In genomic region chr3:161132391-161132790, GRCh38 we compare ENCODE assay signal across 30 cellular contexts. TPM values are rescaled to one million over a fixed set of nuclear protein-coding genes. Genes with fewer than 3 reads are reported as not detected.
A peak's percentile ranks its signal among the peaks of the same experiment; 100 is the strongest.
DNase-seq lines count a peak whose midpoint lies in the region; ATAC-seq, FAIRE-seq and TF ChIP-seq lines count a peak whose summit lies in the region.
"Had no signal": no experiment of that assay in that cellular context is flagged by ENCODE, and none has a peak within 500 bp of the region (broad histone marks: within the 10 kb centered on the region; RNA-seq: fewer than 3 reads in every experiment).

No MANE protein-coding gene starts in this region.

- BruUV-seq in PC-3 (replicated peaks; lab: Mats Ljungman, UMichigan) = no TSS peak

- no peak overlapping the region for H2AFZ ChIP-seq in PC-3 (ENCODE audit: low read length)

- H3K4me3 ChIP-seq in PC-3 (ENCODE audit: low read length) = no peak overlapping the region
- H3K4me3 ChIP-seq: A549; BLaER1; BLaER1 treated with 17β-estradiol and CSF1 and Interleukin-3, amounts not matched to agents 10 nM and 100 nM had no signal

- H3K4me2 ChIP-seq in PC-3 (ENCODE audit: low read length) = peak overlapping the region; percentile 5; the same call in 1 of the 2 replicates
- H3K4me2 ChIP-seq: A549; BLaER1; BLaER1 treated with 17β-estradiol and CSF1 and Interleukin-3, amounts not matched to agents 10 nM and 100 nM had no signal

- CTCF ChIA-PET in PC-3 (lab: Charles Lee) = no interaction called here

- POLR2A ChIA-PET in PC-3 (lab: Charles Lee; ENCODE audit: unreplicated experiment) = no interaction called here

- H3K27ac ChIP-seq in PC-3 (ENCODE audit: low read length) = peak overlapping the region; percentile 22
- H3K27ac ChIP-seq: 22Rv1; A549; BLaER1; BLaER1 treated with 17β-estradiol and CSF1 and Interleukin-3, amounts not matched to agents 10 nM and 100 nM; C4-2B had no signal

- H3F3A ChIP-seq in PC-3 (ENCODE audit: low read length, unreplicated experiment) = no peaks in the 10 kb centered on the region

- no peak for TF ChIP-seq CTCF in PC-3 (conservative IDR thresholded peaks at IDR 0.05; ENCODE audit: low read depth, low read length)

- H3K9me2 ChIP-seq in PC-3 (replicated peaks; ENCODE audit: low read length) = no peaks in the 10 kb centered on the region

- H3K36me3 ChIP-seq in PC-3 (ENCODE audit: low read depth, low read length) = no peaks in the 10 kb centered on the region
- H3K36me3 ChIP-seq: BE2C; BLaER1; BLaER1 treated with 17β-estradiol and CSF1 and Interleukin-3, amounts not matched to agents 10 nM and 100 nM had no signal

- DNase-seq in PC-3 = peak; percentile 65
- no peak for DNase-seq in NCI-H1105 treated with DMSO at 0.1 percent for 48 hours (lab: John Stamatoyannopoulos, UW)
- DNase-seq: 8988T; ACHN; AML-193; BE2C; C1 segment of cervical spinal cord; Caco-2; Calu3; CD4-positive, alpha-beta memory T cell; CD4-positive, alpha-beta T cell; CD4-positive, CD25-positive, alpha-beta regulatory T cell; CD8-positive, alpha-beta memory T cell; CD8-positive, alpha-beta T cell; COR-L47; DMS 273 treated with DMSO at 0.1 percent for 48 hours; DMS153; DMS53; DMS79; DMS79 treated with DMSO at 0.1 percent for 48 hours; DND-41; EL had no signal

- no peaks in the 10 kb centered on the region for H3K9me3 ChIP-seq in PC-3 (ENCODE audit: low read length)
- H3K9me3 ChIP-seq: A549; BE2C; BLaER1; BLaER1 treated with 17β-estradiol and CSF1 and Interleukin-3, amounts not matched to agents 10 nM and 100 nM; Caco-2 had no signal

- intact Hi-C loops in PC-3 (cut with micrococcal nuclease) = no loop called here

- ATAC-seq in PC-3 = peak; percentile 77
- no peak for ATAC-seq in GM19324 (IDR thresholded peaks at IDR 0.05; ENCODE audit: low FRiP score, unreplicated experiment)
- ATAC-seq: A549; CD8-positive, alpha-beta T cell had no signal

- H3K9ac ChIP-seq in PC-3 (ENCODE audit: low read length) = no peak overlapping the region
- H3K9ac ChIP-seq: BLaER1; BLaER1 treated with 17β-estradiol and CSF1 and Interleukin-3, amounts not matched to agents 10 nM and 100 nM had no signal

- no peaks in the 10 kb centered on the region for H4K20me1 ChIP-seq in PC-3 (ENCODE audit: low read length)
- H4K20me1 ChIP-seq: BLaER1; BLaER1 treated with 17β-estradiol and CSF1 and Interleukin-3, amounts not matched to agents 10 nM and 100 nM had no signal

- H3K4me1 ChIP-seq in PC-3 (ENCODE audit: insufficient read depth, low read length) = peaks cover 12% of the 10 kb centered on the region
- H3K4me1 ChIP-seq: A549; BE2C; BLaER1; BLaER1 treated with 17β-estradiol and CSF1 and Interleukin-3, amounts not matched to agents 10 nM and 100 nM; Caco-2 had no signal

- no peaks in the 10 kb centered on the region for H3K79me2 ChIP-seq in PC-3 (ENCODE audit: low read length)

- peak; percentile 30 for FAIRE-seq in A204.1 (lab: Jason Lieb, UNC)
- FAIRE-seq: A549, D721Med had no signal

- no peaks in the 10 kb centered on the region for H3K27me3 ChIP-seq in PC-3 (ENCODE audit: low read length)
- H3K27me3 ChIP-seq: BE2C; BLaER1; BLaER1 treated with 17β-estradiol and CSF1 and Interleukin-3, amounts not matched to agents 10 nM and 100 nM had no signal

RNA-seq across cellular contexts. Expression of gene B3GALNT1, which starts 27.2 kb away (rescaled TPM):
- total RNA-seq in PC-3 (2014; rRNA removed) = 110 and 125 TPM in 2 replicates
